ENCODE assay signal across 9 cellular contexts in genomic region chr19:37932985-37933953, GRCh38. TPM values are rescaled to one million over a fixed set of nuclear protein-coding genes. Genes with fewer than 3 reads are reported as not detected.
A peak's percentile ranks its signal among the peaks of the same experiment; 100 is the strongest.
DNase-seq lines count a peak whose midpoint lies in the region; ATAC-seq and TF ChIP-seq lines count a peak whose summit lies in the region.
"Had no signal": no experiment of that assay in that cellular context is flagged by ENCODE, and none has a peak within 500 bp of the region (broad histone marks: within the 10 kb centered on the region; RNA-seq: fewer than 3 reads in every experiment).

No MANE protein-coding gene starts in this region.

- H3K36me3 Mint-ChIP-seq in progenitor cell of endocrine pancreas (ENCODE audit: insufficient read depth): peaks cover 6% of the 10 kb centered on the region
- H3K36me3 Mint-ChIP-seq in T-helper 2 cell treated with Interferon-gamma antibody and Interleukin-4, amounts not matched to agents 5 μg/mL and 100 μg/mL, for 36 hours (ENCODE audit: low read depth): no peaks in the 10 kb centered on the region

- H4K8ac ChIP-seq in trophoblast cell (ENCODE audit: low read depth, low read length): no peak overlapping the region

- no peaks in the 10 kb centered on the region for H3K79me1 ChIP-seq in trophoblast cell (ENCODE audit: low read length)

- H3K9ac ChIP-seq in trophoblast cell (ENCODE audit: low read length): no peak overlapping the region
- H3K9ac ChIP-seq: KMS-11 had no signal

- peak overlapping the region; percentile 63; the same call in 1 of the 2 replicates for H3K4me3 ChIP-seq in GM08714 (ENCODE audit: low read length)
- H3K4me3 ChIP-seq in epithelial cell of esophagus (ENCODE audit: low read length): peak overlapping the region; percentile 39
- no peak overlapping the region for H3K4me3 ChIP-seq in trophoblast cell (ENCODE audit: low read depth, low read length)

- H2AFZ ChIP-seq in trophoblast cell (ENCODE audit: insufficient read depth, low read length, poor library complexity): no peak overlapping the region

- no peak overlapping the region for H2BK5ac ChIP-seq in trophoblast cell (ENCODE audit: low read depth, low read length, poor library complexity)

- no peak overlapping the region for H2AK5ac ChIP-seq in trophoblast cell (ENCODE audit: low read length)

- peaks cover 14 to 16% of the 10 kb centered on the region in 2 experiments for H3K4me1 ChIP-seq in trophoblast cell (ENCODE audit: control insufficient read depth in 1 of 2, insufficient read depth in 2 of 2, low read length in 2 of 2)

- peaks cover 2% of the 10 kb centered on the region in 2 experiments for H3K36me3 ChIP-seq in trophoblast cell (ENCODE audit: control insufficient read depth in 1 of 2, insufficient read depth in 2 of 2, low read length in 2 of 2)

- no CpG with 5 or more reads among the region's 12 CpGs for WGBS in trophoblast cell (ENCODE audit: extremely low coverage, insufficient coverage, insufficient read length)

- peak overlapping the region; percentile 95 for H3K27ac Mint-ChIP-seq in progenitor cell of endocrine pancreas
- no peak overlapping the region for H3K27ac Mint-ChIP-seq in T-helper 2 cell treated with Interferon-gamma antibody and Interleukin-4, amounts not matched to agents 5 μg/mL and 100 μg/mL, for 36 hours

- no peak for TF ChIP-seq CTCF in epithelial cell of esophagus (IDR thresholded peaks at IDR 0.05; ENCODE audit: insufficient read depth, low read depth, low read length, missing control alignments)
- no peak for TF ChIP-seq CTCF in progenitor cell of endocrine pancreas (IDR thresholded peaks at IDR 0.05; ENCODE audit: unreplicated experiment)

- H3K14ac ChIP-seq in trophoblast cell (ENCODE audit: low read length): no peak overlapping the region

- H3K4ac ChIP-seq in trophoblast cell (ENCODE audit: low read depth, low read length): no peak overlapping the region

- H3K9me3 Mint-ChIP-seq in progenitor cell of endocrine pancreas (ENCODE audit: low read depth): no peaks in the 10 kb centered on the region
- peaks cover 23% of the 10 kb centered on the region for H3K9me3 Mint-ChIP-seq in T-helper 2 cell treated with Interferon-gamma antibody and Interleukin-4, amounts not matched to agents 5 μg/mL and 100 μg/mL, for 36 hours

- no peak overlapping the region for H3K27ac ChIP-seq in trophoblast cell (ENCODE audit: low read depth, low read length)
- H3K27ac ChIP-seq: KMS-11 had no signal

- DNase-seq in NCI-H345 (lab: John Stamatoyannopoulos, UW) (peak; percentile 82), epithelial cell of esophagus (ENCODE audit: low read depth) (peak; percentile 73), progenitor cell of endocrine pancreas (ENCODE audit: low spot score, unreplicated experiment) (no peak), trophoblast cell (no peak), NCI-H2081 treated with DMSO at 0.1 percent for 48 hours (lab: John Stamatoyannopoulos, UW) (no peak)
- no peak for DNase-seq in T-helper 2 cell treated with Interferon-gamma antibody and Interleukin-4, amounts not matched to agents 5 μg/mL and 100 μg/mL, for 36 hours (ENCODE audit: low spot score)

- no peak overlapping the region for H3K4me2 ChIP-seq in trophoblast cell (ENCODE audit: low read length)
- H3K4me2 ChIP-seq: KMS-11 had no signal

- no peak overlapping the region for H2BK120ac ChIP-seq in trophoblast cell (ENCODE audit: insufficient read depth, low read length, poor library complexity)

- no peak overlapping the region for H2BK12ac ChIP-seq in trophoblast cell (ENCODE audit: low read length)

- H3K4me3 Mint-ChIP-seq in progenitor cell of endocrine pancreas (ENCODE audit: low read depth): peak overlapping the region; percentile 66
- no peak overlapping the region for H3K4me3 Mint-ChIP-seq in T-helper 2 cell treated with Interferon-gamma antibody and Interleukin-4, amounts not matched to agents 5 μg/mL and 100 μg/mL, for 36 hours

- ATAC-seq in HG03135 (IDR thresholded peaks at IDR 0.05; ENCODE audit: unreplicated experiment): no peak

- peaks cover 3% of the 10 kb centered on the region for H3K9me3 ChIP-seq in trophoblast cell (ENCODE audit: insufficient read depth, low read depth, low read length)

- H4K12ac ChIP-seq in trophoblast cell (ENCODE audit: low read depth, low read length): no peak overlapping the region

- H3K23ac ChIP-seq in trophoblast cell (ENCODE audit: low read length): no peak overlapping the region

- H3K27me3 ChIP-seq in trophoblast cell (ENCODE audit: insufficient read depth, low read length): no peaks in the 10 kb centered on the region

- H3K27me3 Mint-ChIP-seq in progenitor cell of endocrine pancreas: no peaks in the 10 kb centered on the region
- H3K27me3 Mint-ChIP-seq in T-helper 2 cell treated with Interferon-gamma antibody and Interleukin-4, amounts not matched to agents 5 μg/mL and 100 μg/mL, for 36 hours (ENCODE audit: low read depth): no peaks in the 10 kb centered on the region

- no peak overlapping the region for H3K18ac ChIP-seq in trophoblast cell (ENCODE audit: low read length)

- H4K91ac ChIP-seq in trophoblast cell (ENCODE audit: low read depth, low read length): no peak overlapping the region

- H3K4me1 Mint-ChIP-seq in progenitor cell of endocrine pancreas (ENCODE audit: low read depth): peaks cover 59% of the 10 kb centered on the region
- no peaks in the 10 kb centered on the region for H3K4me1 Mint-ChIP-seq in T-helper 2 cell treated with Interferon-gamma antibody and Interleukin-4, amounts not matched to agents 5 μg/mL and 100 μg/mL, for 36 hours (ENCODE audit: low read depth)

- no peaks in the 10 kb centered on the region for H3K79me2 ChIP-seq in trophoblast cell (ENCODE audit: control insufficient read depth, insufficient read depth, low read length, poor library complexity)

RNA-seq across cellular contexts. Expression of gene SIPA1L3, which starts 26.3 kb away (rescaled TPM):
- total RNA-seq in progenitor cell of endocrine pancreas: 126 and 132 TPM in 2 replicates
- polyA plus RNA-seq in trophoblast cell (2013): 7.3 and 8.3 TPM in 2 replicates

RNA-seq across cellular contexts. Expression of gene WDR87, which starts 26.9 kb away (rescaled TPM):
- 0.02 TPM in 1 of 2 replicates, not detected in the other for total RNA-seq in progenitor cell of endocrine pancreas
- not detected in 2 replicates for polyA plus RNA-seq in trophoblast cell (2013)

Comparison
In these comparisons a context has a peak if more than half of its experiments do, and no peak if none do; other contexts are left out.
1. DNase-seq: peak in NCI-H345 (single experiment) and epithelial cell of esophagus (single experiment); none in progenitor cell of endocrine pancreas (single experiment), trophoblast cell (0 of 2), NCI-H2081 treated with DMSO at 0.1 percent for 48 hours (single experiment) and T-helper 2 cell treated with Interferon-gamma antibody and Interleukin-4, amounts not matched to agents 5 μg/mL and 100 μg/mL, for 36 hours (single experiment).